Comparison of ENCODE assay signal across 2 cellular contexts in the genomic region with DNA sequence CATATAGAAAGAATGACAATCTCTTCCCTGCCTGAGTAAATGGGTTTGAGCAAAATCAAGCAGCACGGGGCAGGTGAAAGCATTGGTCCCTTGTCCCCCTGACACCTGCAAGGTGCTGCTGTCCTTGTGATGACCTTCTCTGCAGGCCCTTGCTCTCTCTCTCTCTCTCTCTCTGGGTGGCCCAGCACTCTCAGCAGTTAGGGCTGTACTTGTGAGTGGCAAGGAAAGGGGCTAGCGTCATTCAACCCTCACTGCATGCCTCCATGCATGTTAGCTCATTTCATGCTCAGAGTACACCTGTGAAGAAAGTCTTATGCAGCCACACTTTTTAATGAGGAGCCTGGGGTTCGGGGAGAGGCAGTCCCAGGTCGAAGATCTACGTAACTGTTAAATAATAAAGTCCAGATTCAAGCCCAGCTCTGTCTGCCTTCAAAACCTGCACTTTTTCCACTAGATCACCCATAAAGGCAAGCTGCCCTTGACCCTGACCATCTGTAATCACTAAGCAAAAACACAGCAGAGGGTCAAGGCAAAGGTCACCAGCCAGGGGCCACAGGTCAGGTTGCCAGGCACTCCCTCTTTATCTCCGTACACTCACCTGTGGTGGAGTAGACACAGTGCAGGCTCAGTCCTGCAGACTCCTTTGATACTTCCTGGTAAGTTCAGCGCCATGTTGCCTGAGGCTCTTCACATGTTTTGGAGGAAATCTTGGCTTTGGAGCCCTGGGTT.
TF ChIP-seq lines count a peak whose summit lies in the region.

No MANE protein-coding gene starts in this region.

TF ChIP-seq in K562, 482 proteins besides CTCF, POLR2A, EP300 and RAD21 (continued from another document):
- TF ChIP-seq, protein P1, sequence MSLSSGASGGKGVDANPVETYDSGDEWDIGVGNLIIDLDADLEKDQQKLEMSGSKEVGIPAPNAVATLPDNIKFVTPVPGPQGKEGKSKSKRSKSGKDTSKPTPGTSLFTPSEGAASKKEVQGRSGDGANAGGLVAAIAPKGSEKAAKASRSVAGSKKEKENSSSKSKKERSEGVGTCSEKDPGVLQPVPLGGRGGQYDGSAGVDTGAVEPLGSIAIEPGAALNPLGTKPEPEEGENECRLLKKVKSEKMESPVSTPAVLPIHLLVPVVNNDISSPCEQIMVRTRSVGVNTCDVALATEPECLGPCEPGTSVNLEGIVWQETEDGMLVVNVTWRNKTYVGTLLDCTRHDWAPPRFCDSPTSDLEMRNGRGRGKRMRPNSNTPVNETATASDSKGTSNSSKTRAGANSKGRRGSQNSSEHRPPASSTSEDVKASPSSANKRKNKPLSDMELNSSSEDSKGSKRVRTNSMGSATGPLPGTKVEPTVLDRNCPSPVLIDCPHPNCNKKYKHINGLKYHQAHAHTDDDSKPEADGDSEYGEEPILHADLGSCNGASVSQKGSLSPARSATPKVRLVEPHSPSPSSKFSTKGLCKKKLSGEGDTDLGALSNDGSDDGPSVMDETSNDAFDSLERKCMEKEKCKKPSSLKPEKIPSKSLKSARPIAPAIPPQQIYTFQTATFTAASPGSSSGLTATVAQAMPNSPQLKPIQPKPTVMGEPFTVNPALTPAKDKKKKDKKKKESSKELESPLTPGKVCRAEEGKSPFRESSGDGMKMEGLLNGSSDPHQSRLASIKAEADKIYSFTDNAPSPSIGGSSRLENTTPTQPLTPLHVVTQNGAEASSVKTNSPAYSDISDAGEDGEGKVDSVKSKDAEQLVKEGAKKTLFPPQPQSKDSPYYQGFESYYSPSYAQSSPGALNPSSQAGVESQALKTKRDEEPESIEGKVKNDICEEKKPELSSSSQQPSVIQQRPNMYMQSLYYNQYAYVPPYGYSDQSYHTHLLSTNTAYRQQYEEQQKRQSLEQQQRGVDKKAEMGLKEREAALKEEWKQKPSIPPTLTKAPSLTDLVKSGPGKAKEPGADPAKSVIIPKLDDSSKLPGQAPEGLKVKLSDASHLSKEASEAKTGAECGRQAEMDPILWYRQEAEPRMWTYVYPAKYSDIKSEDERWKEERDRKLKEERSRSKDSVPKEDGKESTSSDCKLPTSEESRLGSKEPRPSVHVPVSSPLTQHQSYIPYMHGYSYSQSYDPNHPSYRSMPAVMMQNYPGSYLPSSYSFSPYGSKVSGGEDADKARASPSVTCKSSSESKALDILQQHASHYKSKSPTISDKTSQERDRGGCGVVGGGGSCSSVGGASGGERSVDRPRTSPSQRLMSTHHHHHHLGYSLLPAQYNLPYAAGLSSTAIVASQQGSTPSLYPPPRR (CRISPR knock-in tag; IDR thresholded peaks at IDR 0.05; ENCODE audit: borderline replicate concordance): no peak
- TF ChIP-seq, protein P2, sequence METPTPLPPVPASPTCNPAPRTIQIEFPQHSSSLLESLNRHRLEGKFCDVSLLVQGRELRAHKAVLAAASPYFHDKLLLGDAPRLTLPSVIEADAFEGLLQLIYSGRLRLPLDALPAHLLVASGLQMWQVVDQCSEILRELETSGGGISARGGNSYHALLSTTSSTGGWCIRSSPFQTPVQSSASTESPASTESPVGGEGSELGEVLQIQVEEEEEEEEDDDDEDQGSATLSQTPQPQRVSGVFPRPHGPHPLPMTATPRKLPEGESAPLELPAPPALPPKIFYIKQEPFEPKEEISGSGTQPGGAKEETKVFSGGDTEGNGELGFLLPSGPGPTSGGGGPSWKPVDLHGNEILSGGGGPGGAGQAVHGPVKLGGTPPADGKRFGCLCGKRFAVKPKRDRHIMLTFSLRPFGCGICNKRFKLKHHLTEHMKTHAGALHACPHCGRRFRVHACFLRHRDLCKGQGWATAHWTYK (CRISPR knock-in tag; IDR thresholded peaks at IDR 0.05): no peak
- TF ChIP-seq GTF2A2 (tag; IDR thresholded peaks at IDR 0.05) (no peak), ESRRA (IDR thresholded peaks at IDR 0.05; ENCODE audit: borderline replicate concordance, low read depth) (peak; percentile 58; the same call in 1 of the 2 replicates)
- TF ChIP-seq, protein P3, sequence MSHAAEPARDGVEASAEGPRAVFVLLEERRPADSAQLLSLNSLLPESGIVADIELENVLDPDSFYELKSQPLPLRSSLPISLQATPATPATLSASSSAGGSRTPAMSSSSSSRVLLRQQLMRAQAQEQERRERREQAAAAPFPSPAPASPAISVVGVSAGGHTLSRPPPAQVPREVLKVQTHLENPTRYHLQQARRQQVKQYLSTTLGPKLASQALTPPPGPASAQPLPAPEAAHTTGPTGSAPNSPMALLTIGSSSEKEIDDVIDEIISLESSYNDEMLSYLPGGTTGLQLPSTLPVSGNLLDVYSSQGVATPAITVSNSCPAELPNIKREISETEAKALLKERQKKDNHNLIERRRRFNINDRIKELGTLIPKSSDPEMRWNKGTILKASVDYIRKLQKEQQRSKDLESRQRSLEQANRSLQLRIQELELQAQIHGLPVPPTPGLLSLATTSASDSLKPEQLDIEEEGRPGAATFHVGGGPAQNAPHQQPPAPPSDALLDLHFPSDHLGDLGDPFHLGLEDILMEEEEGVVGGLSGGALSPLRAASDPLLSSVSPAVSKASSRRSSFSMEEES (CRISPR knock-in tag; IDR thresholded peaks at IDR 0.05): no peak
TF ChIP-seq in K562: peak in this region for 9.

TF ChIP-seq in HepG2, 621 proteins besides CTCF, POLR2A, EP300 and RAD21 (continued from another document and continues in another):
- TF ChIP-seq, protein P4, sequence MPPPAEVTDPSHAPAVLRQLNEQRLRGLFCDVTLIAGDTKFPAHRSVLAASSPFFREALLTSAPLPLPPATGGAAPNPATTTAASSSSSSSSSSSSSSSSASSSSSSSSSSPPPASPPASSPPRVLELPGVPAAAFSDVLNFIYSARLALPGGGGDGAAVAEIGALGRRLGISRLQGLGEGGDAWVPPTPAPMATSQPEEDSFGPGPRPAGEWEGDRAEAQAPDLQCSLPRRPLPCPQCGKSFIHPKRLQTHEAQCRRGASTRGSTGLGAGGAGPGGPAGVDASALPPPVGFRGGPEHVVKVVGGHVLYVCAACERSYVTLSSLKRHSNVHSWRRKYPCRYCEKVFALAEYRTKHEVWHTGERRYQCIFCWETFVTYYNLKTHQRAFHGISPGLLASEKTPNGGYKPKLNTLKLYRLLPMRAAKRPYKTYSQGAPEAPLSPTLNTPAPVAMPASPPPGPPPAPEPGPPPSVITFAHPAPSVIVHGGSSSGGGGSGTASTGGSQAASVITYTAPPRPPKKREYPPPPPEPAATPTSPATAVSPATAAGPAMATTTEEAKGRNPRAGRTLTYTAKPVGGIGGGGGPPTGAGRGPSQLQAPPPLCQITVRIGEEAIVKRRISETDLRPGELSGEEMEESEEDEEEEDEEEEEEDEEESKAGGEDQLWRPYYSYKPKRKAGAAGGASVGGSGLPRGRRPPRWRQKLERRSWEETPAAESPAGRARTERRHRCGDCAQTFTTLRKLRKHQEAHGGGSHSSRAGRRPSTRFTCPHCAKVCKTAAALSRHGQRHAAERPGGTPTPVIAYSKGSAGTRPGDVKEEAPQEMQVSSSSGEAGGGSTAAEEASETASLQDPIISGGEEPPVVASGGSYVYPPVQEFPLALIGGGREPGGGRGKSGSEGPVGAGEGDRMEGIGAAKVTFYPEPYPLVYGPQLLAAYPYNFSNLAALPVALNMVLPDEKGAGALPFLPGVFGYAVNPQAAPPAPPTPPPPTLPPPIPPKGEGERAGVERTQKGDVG (CRISPR knock-in tag; IDR thresholded peaks at IDR 0.05; ENCODE audit: borderline replicate concordance): no peak
- TF ChIP-seq, protein P5, sequence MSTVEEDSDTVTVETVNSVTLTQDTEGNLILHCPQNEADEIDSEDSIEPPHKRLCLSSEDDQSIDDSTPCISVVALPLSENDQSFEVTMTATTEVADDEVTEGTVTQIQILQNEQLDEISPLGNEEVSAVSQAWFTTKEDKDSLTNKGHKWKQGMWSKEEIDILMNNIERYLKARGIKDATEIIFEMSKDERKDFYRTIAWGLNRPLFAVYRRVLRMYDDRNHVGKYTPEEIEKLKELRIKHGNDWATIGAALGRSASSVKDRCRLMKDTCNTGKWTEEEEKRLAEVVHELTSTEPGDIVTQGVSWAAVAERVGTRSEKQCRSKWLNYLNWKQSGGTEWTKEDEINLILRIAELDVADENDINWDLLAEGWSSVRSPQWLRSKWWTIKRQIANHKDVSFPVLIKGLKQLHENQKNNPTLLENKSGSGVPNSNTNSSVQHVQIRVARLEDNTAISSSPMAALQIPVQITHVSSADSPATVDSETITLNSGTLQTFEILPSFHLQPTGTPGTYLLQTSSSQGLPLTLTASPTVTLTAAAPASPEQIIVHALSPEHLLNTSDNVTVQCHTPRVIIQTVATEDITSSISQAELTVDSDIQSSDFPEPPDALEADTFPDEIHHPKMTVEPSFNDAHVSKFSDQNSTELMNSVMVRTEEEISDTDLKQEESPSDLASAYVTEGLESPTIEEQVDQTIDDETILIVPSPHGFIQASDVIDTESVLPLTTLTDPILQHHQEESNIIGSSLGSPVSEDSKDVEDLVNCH (CRISPR knock-in tag; IDR thresholded peaks at IDR 0.05): no peak
- no peak for TF ChIP-seq ZSCAN12 (CRISPR knock-in tag; IDR thresholded peaks at IDR 0.05)
- no peak for TF ChIP-seq KAT2B (IDR thresholded peaks at IDR 0.05; ENCODE audit: borderline replicate concordance, low read depth, low read length)
- no peak for TF ChIP-seq KLF13 (CRISPR knock-in tag; IDR thresholded peaks at IDR 0.05)
- TF ChIP-seq, protein P6, sequence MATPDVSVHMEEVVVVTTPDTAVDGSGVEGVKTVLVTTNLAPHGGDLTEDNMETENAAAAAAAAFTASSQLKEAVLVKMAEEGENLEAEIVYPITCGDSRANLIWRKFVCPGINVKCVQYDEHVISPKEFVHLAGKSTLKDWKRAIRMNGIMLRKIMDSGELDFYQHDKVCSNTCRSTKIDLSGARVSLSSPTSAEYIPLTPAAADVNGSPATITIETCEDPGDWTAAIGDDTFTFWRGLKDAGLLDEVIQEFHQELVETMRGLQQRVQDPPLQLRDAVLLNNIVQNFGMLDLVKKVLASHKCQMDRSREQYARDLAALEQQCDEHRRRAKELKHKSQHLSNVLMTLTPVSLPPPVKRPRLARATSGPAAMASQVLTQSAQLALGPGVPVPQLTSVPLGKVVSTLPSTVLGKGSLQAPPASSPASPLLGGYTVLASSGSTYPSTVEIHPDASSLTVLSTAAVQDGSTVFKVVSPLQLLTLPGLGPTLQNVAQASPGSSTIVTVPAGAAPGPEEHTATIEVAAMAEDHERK (CRISPR knock-in tag; IDR thresholded peaks at IDR 0.05; ENCODE audit: low read depth): no peak
- no peak for TF ChIP-seq NCOA1 (CRISPR knock-in tag; IDR thresholded peaks at IDR 0.05)
- TF ChIP-seq TGIF2 (CRISPR knock-in tag; IDR thresholded peaks at IDR 0.05): no peak
- TF ChIP-seq NFIB (CRISPR knock-in tag; IDR thresholded peaks at IDR 0.05; ENCODE audit: borderline replicate concordance): no peak
- peak; percentile 65 for TF ChIP-seq HDAC2 (CRISPR knock-in tag; IDR thresholded peaks at IDR 0.05)
- no peak for TF ChIP-seq NPAS2 (CRISPR knock-in tag; IDR thresholded peaks at IDR 0.05; ENCODE audit: borderline replicate concordance)
- peak; percentile 85; the same call in 1 of the 2 replicates for TF ChIP-seq NCOR1 (IDR thresholded peaks at IDR 0.05; ENCODE audit: borderline replicate concordance, low read length)
- no peak for TF ChIP-seq ZNF547 (CRISPR knock-in tag; IDR thresholded peaks at IDR 0.05)
- no peak for TF ChIP-seq HMGA1 (CRISPR knock-in tag; conservative IDR thresholded peaks at IDR 0.05)
- no peak for TF ChIP-seq ZNF12 (CRISPR knock-in tag; IDR thresholded peaks at IDR 0.05)
- TF ChIP-seq ZFY (CRISPR knock-in tag; IDR thresholded peaks at IDR 0.05): no peak
- no peak for TF ChIP-seq ATF7 (IDR thresholded peaks at IDR 0.05)
- TF ChIP-seq ATF7 (CRISPR knock-in tag; IDR thresholded peaks at IDR 0.05): no peak
- peak; percentile 35; the same call in 1 of the 2 replicates for TF ChIP-seq ZNF746 (CRISPR knock-in tag; IDR thresholded peaks at IDR 0.05)
- TF ChIP-seq NAIF1 (CRISPR knock-in tag; IDR thresholded peaks at IDR 0.05; ENCODE audit: borderline replicate concordance): no peak
- peak; percentile 42 for TF ChIP-seq CREM (IDR thresholded peaks at IDR 0.05)
- TF ChIP-seq CREM (CRISPR knock-in tag; IDR thresholded peaks at IDR 0.05): no peak
- TF ChIP-seq FOXP1 (IDR thresholded peaks at IDR 0.05): no peak
- peak; percentile 70 for TF ChIP-seq FOXP1 (CRISPR knock-in tag; IDR thresholded peaks at IDR 0.05)
- TF ChIP-seq, protein P7, sequence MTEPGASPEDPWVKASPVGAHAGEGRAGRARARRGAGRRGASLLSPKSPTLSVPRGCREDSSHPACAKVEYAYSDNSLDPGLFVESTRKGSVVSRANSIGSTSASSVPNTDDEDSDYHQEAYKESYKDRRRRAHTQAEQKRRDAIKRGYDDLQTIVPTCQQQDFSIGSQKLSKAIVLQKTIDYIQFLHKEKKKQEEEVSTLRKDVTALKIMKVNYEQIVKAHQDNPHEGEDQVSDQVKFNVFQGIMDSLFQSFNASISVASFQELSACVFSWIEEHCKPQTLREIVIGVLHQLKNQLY (CRISPR knock-in tag; IDR thresholded peaks at IDR 0.05): no peak
- no peak for TF ChIP-seq ZNF121 (CRISPR knock-in tag; IDR thresholded peaks at IDR 0.05)
- TF ChIP-seq ZKSCAN8 (CRISPR knock-in tag; IDR thresholded peaks at IDR 0.05; ENCODE audit: borderline replicate concordance): no peak
- TF ChIP-seq ZNF614 (CRISPR knock-in tag; IDR thresholded peaks at IDR 0.05; ENCODE audit: borderline replicate concordance): no peak
- TF ChIP-seq, protein P8, sequence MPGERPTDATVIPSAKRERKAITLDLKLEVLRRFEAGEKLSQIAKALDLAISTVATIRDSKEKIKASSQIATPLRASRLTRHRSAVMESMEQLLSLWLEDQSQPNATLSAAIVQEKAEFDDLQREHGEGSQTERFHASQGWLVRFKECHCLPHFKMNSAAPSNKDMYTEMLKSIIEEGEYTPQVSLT (CRISPR knock-in tag; IDR thresholded peaks at IDR 0.05; ENCODE audit: borderline replicate concordance, low read depth): no peak
- TF ChIP-seq, protein P9, sequence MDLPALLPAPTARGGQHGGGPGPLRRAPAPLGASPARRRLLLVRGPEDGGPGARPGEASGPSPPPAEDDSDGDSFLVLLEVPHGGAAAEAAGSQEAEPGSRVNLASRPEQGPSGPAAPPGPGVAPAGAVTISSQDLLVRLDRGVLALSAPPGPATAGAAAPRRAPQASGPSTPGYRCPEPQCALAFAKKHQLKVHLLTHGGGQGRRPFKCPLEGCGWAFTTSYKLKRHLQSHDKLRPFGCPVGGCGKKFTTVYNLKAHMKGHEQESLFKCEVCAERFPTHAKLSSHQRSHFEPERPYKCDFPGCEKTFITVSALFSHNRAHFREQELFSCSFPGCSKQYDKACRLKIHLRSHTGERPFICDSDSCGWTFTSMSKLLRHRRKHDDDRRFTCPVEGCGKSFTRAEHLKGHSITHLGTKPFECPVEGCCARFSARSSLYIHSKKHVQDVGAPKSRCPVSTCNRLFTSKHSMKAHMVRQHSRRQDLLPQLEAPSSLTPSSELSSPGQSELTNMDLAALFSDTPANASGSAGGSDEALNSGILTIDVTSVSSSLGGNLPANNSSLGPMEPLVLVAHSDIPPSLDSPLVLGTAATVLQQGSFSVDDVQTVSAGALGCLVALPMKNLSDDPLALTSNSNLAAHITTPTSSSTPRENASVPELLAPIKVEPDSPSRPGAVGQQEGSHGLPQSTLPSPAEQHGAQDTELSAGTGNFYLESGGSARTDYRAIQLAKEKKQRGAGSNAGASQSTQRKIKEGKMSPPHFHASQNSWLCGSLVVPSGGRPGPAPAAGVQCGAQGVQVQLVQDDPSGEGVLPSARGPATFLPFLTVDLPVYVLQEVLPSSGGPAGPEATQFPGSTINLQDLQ (CRISPR knock-in tag; IDR thresholded peaks at IDR 0.05): no peak
- TF ChIP-seq SP5 (CRISPR knock-in tag; IDR thresholded peaks at IDR 0.05; ENCODE audit: borderline replicate concordance, low read depth): no peak
